Comparison of ENCODE assay signal across 18 cellular contexts in genomic region chr3:115671761-115672455, GRCh38. TPM values are rescaled to one million over a fixed set of nuclear protein-coding genes. Genes with fewer than 3 reads are reported as not detected.
DNase-seq lines count a peak whose midpoint lies in the region; ATAC-seq lines count a peak whose summit lies in the region.
"Had no signal": no experiment of that assay in that cellular context is flagged by ENCODE, and none has a peak within 500 bp of the region (broad histone marks: within the 10 kb centered on the region; RNA-seq: fewer than 3 reads in every experiment).

No MANE protein-coding gene starts in this region.

- no peak overlapping the region for H3K4me3 ChIP-seq in SJCRH30

- H3K36me3 ChIP-seq in SJCRH30, result no peaks in the 10 kb centered on the region

- no peaks in the 10 kb centered on the region for H3K36me3 Mint-ChIP-seq in T-helper 17 cell (ENCODE audit: low read depth)
- H3K36me3 Mint-ChIP-seq: activated naive CD4-positive, alpha-beta T cell treated with anti-CD3 and anti-CD28 coated beads, Interleukin-2, amount 50 U/mL, for 72 hours had no signal

- H3K27me3 Mint-ChIP-seq in T-helper 17 cell, result peaks cover 21% of the 10 kb centered on the region

- ATAC-seq in T-helper 17 cell, result no peak
- ATAC-seq: activated naive CD4-positive, alpha-beta T cell treated with anti-CD3 and anti-CD28 coated beads, Interleukin-2, amount 50 U/mL, for 72 hours had no signal

- peak; percentile 38 for DNase-seq in Daoy (ENCODE audit: low read depth)
- DNase-seq in OCI-M1 (lab: John Stamatoyannopoulos, UW), result peak; percentile 76
- peak; percentile 44 for DNase-seq in fibroblast of peridontal ligament (ENCODE audit: extremely low read depth)
- DNase-seq in renal cortical epithelial cell (ENCODE audit: low read depth), result peak; percentile 57
- no peak for DNase-seq in SJCRH30
- DNase-seq in DMS53 (lab: John Stamatoyannopoulos, UW), result no peak
- DNase-seq in T-helper 17 cell, result no peak
- DNase-seq in NK-92 treated with Interleukin-12 subunit alpha and Interleukin-12 subunit beta, amount 100 ng/mL, for 24 hours (lab: John Stamatoyannopoulos, UW), result no peak
- DNase-seq: activated CD4-positive, CD25-positive, alpha-beta regulatory T cell; activated CD8-positive, alpha-beta memory T cell treated with anti-CD3 and anti-CD28 coated beads, Interleukin-2, amount 50 U/mL, for 48 hours; AML-193; NCI-H1048; NCI-H2171; nucleus accumbens had no signal

- H3K27ac ChIP-seq in SJCRH30, result no peak overlapping the region

- H3K27me3 ChIP-seq in SJCRH30, result no peaks in the 10 kb centered on the region

- no peak overlapping the region for H3K27ac Mint-ChIP-seq in T-helper 17 cell
- H3K27ac Mint-ChIP-seq: activated naive CD4-positive, alpha-beta T cell treated with anti-CD3 and anti-CD28 coated beads, Interleukin-2, amount 50 U/mL, for 72 hours had no signal

- H3K4me1 Mint-ChIP-seq in T-helper 17 cell, result peaks cover 6% of the 10 kb centered on the region
- H3K4me1 Mint-ChIP-seq: central memory CD8-positive, alpha-beta T cell had no signal

- H3K9me3 ChIP-seq in SJCRH30 (replicated peaks), result no peaks in the 10 kb centered on the region
- no peaks in the 10 kb centered on the region for H3K9me3 ChIP-seq in T-helper 17 cell (ENCODE audit: control insufficient read depth, low read length, poor library complexity, severe bottlenecking)

- no peak overlapping the region for H3K4me3 Mint-ChIP-seq in T-helper 17 cell
- H3K4me3 Mint-ChIP-seq: central memory CD8-positive, alpha-beta T cell had no signal

- no peaks in the 10 kb centered on the region for H3K4me1 ChIP-seq in SJCRH30

RNA-seq across cellular contexts. Expression of gene GAP43, which starts 48.6 kb away (rescaled TPM):
- total RNA-seq in Daoy (2014; rRNA removed; shearing (Covaris generic)), result 0.06 and 0.12 TPM in 2 replicates
- total RNA-seq in renal cortical epithelial cell, result not detected in 2 replicates
- total RNA-seq in SJCRH30 (2014; rRNA removed; shearing (Covaris generic)), result not detected in 2 replicates
- not detected for total RNA-seq in T-helper 17 cell
- total RNA-seq: activated naive CD4-positive, alpha-beta T cell treated with anti-CD3 and anti-CD28 coated beads, Interleukin-2, amount 50 U/mL, for 72 hours; endothelial cell of umbilical vein; mesenteric fat pad had no signal

Comparison
In these comparisons a context has a peak if more than half of its experiments do, and no peak if none do; other contexts are left out.
1. DNase-seq: peak in Daoy (single experiment), OCI-M1 (single experiment), fibroblast of peridontal ligament (single experiment) and renal cortical epithelial cell (single experiment); none in SJCRH30 (0 of 2), DMS53 (single experiment), T-helper 17 cell (0 of 3) and NK-92 treated with Interleukin-12 subunit alpha and Interleukin-12 subunit beta, amount 100 ng/mL, for 24 hours (single experiment).